Comparison of ENCODE assay signal across 8 cellular contexts in the genomic region with DNA sequence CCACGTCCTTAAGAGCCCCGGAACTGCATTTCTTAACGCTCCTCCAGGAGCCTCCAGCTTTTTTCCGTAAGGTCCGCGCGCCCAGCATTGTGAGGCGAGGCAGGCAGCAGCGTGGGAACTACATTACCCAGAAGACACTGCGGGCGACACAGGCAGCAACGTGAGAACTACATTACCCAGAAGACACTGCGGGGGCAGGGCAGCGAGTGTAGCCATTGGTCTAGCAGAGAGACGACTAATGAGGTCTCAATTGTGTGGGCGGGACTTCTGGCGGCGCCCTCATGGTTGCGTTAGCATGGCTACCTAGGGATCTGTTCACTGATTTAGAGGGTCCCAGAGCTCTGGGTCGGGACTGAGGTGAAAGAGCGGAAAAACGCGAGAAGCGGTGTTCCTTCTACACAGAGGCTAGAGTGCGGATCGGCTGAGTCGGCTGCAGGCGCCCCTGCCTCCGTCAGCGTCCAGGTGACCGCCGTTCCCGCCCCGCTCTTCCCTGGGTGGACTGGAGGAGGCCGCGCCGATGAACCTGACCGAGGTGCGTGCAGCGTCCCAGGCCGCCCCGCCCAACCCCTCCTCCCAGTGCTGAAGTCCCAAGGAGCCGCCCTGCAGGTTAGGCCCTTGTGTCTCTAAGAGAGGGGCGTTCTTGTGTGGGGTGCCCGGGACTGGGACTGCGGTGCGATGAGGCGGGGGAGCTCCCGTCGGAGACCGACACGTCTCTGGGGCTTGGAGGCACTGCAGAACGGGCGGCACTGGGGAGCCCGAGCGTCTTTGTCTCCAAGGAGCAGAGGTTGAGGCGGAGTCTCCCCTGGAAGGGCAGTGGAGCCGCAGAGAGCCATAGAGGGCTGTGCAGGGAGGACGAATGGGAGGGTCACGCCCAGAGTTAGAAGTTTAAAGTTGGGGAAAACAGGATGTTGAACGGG. TPM values are rescaled to one million over a fixed set of nuclear protein-coding genes. Genes with fewer than 3 reads are reported as not detected.
DNase-seq lines count a peak whose midpoint lies in the region; ATAC-seq and TF ChIP-seq lines count a peak whose summit lies in the region.

Gene ZNF749 (plus strand): TSS at position 264 of the 917 bp plus-strand sequence. CDS start 254 bp downstream, at position 518.

- peaks cover 61% of the 10 kb centered on the region for H3K36me3 Mint-ChIP-seq in activated naive CD8-positive, alpha-beta T cell treated with anti-CD3 and anti-CD28 coated beads for 36 hours
- H3K36me3 Mint-ChIP-seq in osteocyte (ENCODE audit: unreplicated experiment): peaks cover 26% of the 10 kb centered on the region

- peaks cover 19% of the 10 kb centered on the region for H3K9me3 Mint-ChIP-seq in activated naive CD8-positive, alpha-beta T cell treated with anti-CD3 and anti-CD28 coated beads for 36 hours
- peaks cover 13% of the 10 kb centered on the region for H3K9me3 Mint-ChIP-seq in osteocyte (ENCODE audit: unreplicated experiment)

- no peaks in the 10 kb centered on the region for H3K9me2 ChIP-seq in SU-DHL-6 (replicated peaks; ENCODE audit: insufficient read depth, low read length)

- H3K4me3 Mint-ChIP-seq in activated naive CD8-positive, alpha-beta T cell treated with anti-CD3 and anti-CD28 coated beads for 36 hours: peak within 1 kb of the TSS; percentile 87
- H3K4me3 Mint-ChIP-seq in osteocyte (ENCODE audit: unreplicated experiment): peak within 1 kb of the TSS; percentile 96

- H3K4me1 ChIP-seq in thymus (ENCODE audit: control insufficient read depth, insufficient read depth, low read length): peaks cover 13% of the 10 kb centered on the region

- H4K20me1 ChIP-seq in SU-DHL-6 (ENCODE audit: low read depth, low read length): no peaks in the 10 kb centered on the region

- no peaks in the 10 kb centered on the region for H3K27me3 Mint-ChIP-seq in activated naive CD8-positive, alpha-beta T cell treated with anti-CD3 and anti-CD28 coated beads for 36 hours
- H3K27me3 Mint-ChIP-seq in osteocyte (ENCODE audit: unreplicated experiment): no peaks in the 10 kb centered on the region

- H3K4me3 ChIP-seq in GM12865 (ENCODE audit: low read depth, low read length) (peak within 1 kb of the TSS; percentile 93), SU-DHL-6 (ENCODE audit: insufficient read depth, low read length, poor library complexity, severe bottlenecking) (peak within 1 kb of the TSS; percentile 81), thymus (ENCODE audit: low read length) (peak within 1 kb of the TSS; percentile 82)

- ATAC-seq in HG02763 (IDR thresholded peaks at IDR 0.05; ENCODE audit: unreplicated experiment): peak; percentile 94
- peak; percentile 100 for ATAC-seq in Right ventricle myocardium inferior

- H3K4me2 ChIP-seq in SU-DHL-6 (ENCODE audit: low read depth, low read length, poor library complexity, severe bottlenecking): peak within 1 kb of the TSS; percentile 73

- peak within 1 kb of the TSS; percentile 14; the same call in 1 of the 2 replicates for H3K27ac ChIP-seq in SU-DHL-6 (ENCODE audit: low read depth, low read length)
- peak within 1 kb of the TSS; percentile 48 for H3K27ac ChIP-seq in thymus (ENCODE audit: low read depth)

- under 1% methylated on average over 61 of the region's 61 CpGs for WGBS in thymus

- peak within 1 kb of the TSS; percentile 94 for H2AFZ ChIP-seq in SU-DHL-6 (ENCODE audit: low read depth, low read length, severe bottlenecking)

- TF ChIP-seq CTCF in GM12865 (IDR thresholded peaks at IDR 0.05; ENCODE audit: insufficient read depth, low read depth, low read length, missing control alignments): no peak
- no peak for TF ChIP-seq CTCF in SU-DHL-6 (IDR thresholded peaks at IDR 0.05; ENCODE audit: insufficient read depth, low read length, poor library complexity, severe bottlenecking)
- TF ChIP-seq CTCF in osteocyte (IDR thresholded peaks at IDR 0.05): no peak

- intact Hi-C loops in Right ventricle myocardium inferior (cut with DNase I): no loop called here

- peak within 1 kb of the TSS; percentile 75 for H3K9ac ChIP-seq in SU-DHL-6 (ENCODE audit: low read length)

- DNase-seq in GM12865 (ENCODE audit: low read depth) (peak; percentile 98), NCI-H1417 (lab: John Stamatoyannopoulos, UW) (peak; percentile 96 to 99 (median 98)), Right ventricle myocardium inferior (ENCODE audit: missing footprints) (peak; percentile 98), osteocyte (ENCODE audit: extremely low spot score, unreplicated experiment) (peak; percentile 98)
- peak; percentile 95 for DNase-seq in activated naive CD8-positive, alpha-beta T cell treated with anti-CD3 and anti-CD28 coated beads for 36 hours

- H3K27me3 ChIP-seq in SU-DHL-6 (ENCODE audit: low read length): no peaks in the 10 kb centered on the region
- no peaks in the 10 kb centered on the region for H3K27me3 ChIP-seq in thymus (ENCODE audit: control insufficient read depth, insufficient read depth)

- H3K36me3 ChIP-seq in SU-DHL-6 (ENCODE audit: low read length) (no peaks in the 10 kb centered on the region), thymus (ENCODE audit: control insufficient read depth, insufficient read depth) (peaks cover 3% of the 10 kb centered on the region)

- no peaks in the 10 kb centered on the region for H3K9me3 ChIP-seq in SU-DHL-6 (ENCODE audit: insufficient read depth, low read length)
- no peaks in the 10 kb centered on the region for H3K9me3 ChIP-seq in thymus (ENCODE audit: control insufficient read depth)

- peaks cover 24% of the 10 kb centered on the region for H3K4me1 Mint-ChIP-seq in activated naive CD8-positive, alpha-beta T cell treated with anti-CD3 and anti-CD28 coated beads for 36 hours
- peaks cover 20% of the 10 kb centered on the region for H3K4me1 Mint-ChIP-seq in osteocyte (ENCODE audit: unreplicated experiment)

- H3K27ac Mint-ChIP-seq in activated naive CD8-positive, alpha-beta T cell treated with anti-CD3 and anti-CD28 coated beads for 36 hours: peak within 1 kb of the TSS; percentile 97
- peak within 1 kb of the TSS; percentile 79 for H3K27ac Mint-ChIP-seq in osteocyte (ENCODE audit: unreplicated experiment)

- H3F3A ChIP-seq in SU-DHL-6 (ENCODE audit: insufficient read depth): no peaks in the 10 kb centered on the region

- H3K79me2 ChIP-seq in SU-DHL-6 (ENCODE audit: insufficient read depth, low read length): peaks cover 45% of the 10 kb centered on the region

RNA-seq across cellular contexts. Expression of gene ZNF749, which starts in this region (rescaled TPM):
- 10 to 100 TPM; 23.6 to 24.8 TPM for total RNA-seq in activated naive CD8-positive, alpha-beta T cell treated with anti-CD3 and anti-CD28 coated beads for 36 hours
- total RNA-seq in Right ventricle myocardium inferior (3.2 TPM), osteocyte (9.4 and 9.5 TPM in 2 replicates)
- 8.5 TPM for polyA plus RNA-seq in thymus

Comparison
In these comparisons a context has a peak if more than half of its experiments do, and no peak if none do; other contexts are left out.
1. Peak in every context shown above with its lines: DNase-seq, ATAC-seq, H3K4me3 ChIP-seq and H3K27ac ChIP-seq.